Comparison of ENCODE assay signal across 32 cellular contexts in the genomic region with DNA sequence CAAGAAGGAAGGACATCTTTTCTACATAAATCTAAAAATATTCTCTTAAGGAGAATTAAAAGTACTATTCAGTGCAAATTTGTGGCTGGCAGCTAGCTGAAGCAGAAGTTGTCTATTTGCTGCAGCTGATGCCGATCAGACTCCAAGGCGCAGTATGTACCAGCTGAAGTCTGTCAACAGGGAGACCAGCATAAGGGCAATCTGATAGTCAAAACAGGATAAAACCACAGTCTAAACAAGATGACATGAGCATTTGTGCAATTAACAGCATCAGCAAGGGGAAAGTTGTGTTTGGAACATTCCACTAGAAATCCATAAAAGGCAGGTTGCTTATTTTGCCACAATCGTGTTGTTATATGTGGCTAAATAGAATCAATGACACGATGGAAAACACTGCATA.
"Had no signal": no experiment of that assay in that cellular context is flagged by ENCODE, and none has a peak within 500 bp of the region (broad histone marks: within the 10 kb centered on the region; RNA-seq: fewer than 3 reads in every experiment).

No MANE protein-coding gene starts in this region.

- H3K36me3 ChIP-seq: ascending aorta, cardiac muscle cell, MG63, Peyer's patch, WERI-Rb-1 had no signal

- ATAC-seq: activated CD8-positive, alpha-beta T cell treated with anti-CD3 and anti-CD28 coated beads, Interleukin-2, amount 10 ng/mL, durations not matched to agents 7 days and 5 days; PC-3; Right ventricle myocardium inferior; T-helper 17 cell had no signal

- H3K27me3 ChIP-seq: ascending aorta, cardiac muscle cell, MG63, Peyer's patch had no signal

- H3K4me3 ChIP-seq: ascending aorta, cardiac muscle cell, MG63, Peyer's patch had no signal

- DNase-seq: activated CD4-positive, alpha-beta T cell treated with anti-CD3 and anti-CD28 coated beads for 1 hour; activated CD4-positive, alpha-beta T cell treated with anti-CD3 and anti-CD28 coated beads for 48 hours; activated CD4-positive, alpha-beta T cell treated with anti-CD3 and anti-CD28 coated beads, Interleukin-2, amount 50 U/mL, for 4 hours; activated CD4-positive, CD25-positive, alpha-beta regulatory T cell; activated CD8-positive, alpha-beta T cell treated with anti-CD3 and anti-CD28 coated beads, Interleukin-2, amount 10 ng/mL, durations not matched to agents 7 days and 5 days; activated gamma-delta T cell; activated naive CD4-positive, alpha-beta T cell treated with Interleukin-2 at 50 U/mL for 16 hours; activated naive CD8-positive, alpha-beta T cell treated with anti-CD3 and anti-CD28 coated beads, Interleukin-2, amount 10 ng/mL, durations not matched to agents 7 days and 5 days; activated T-cell treated with anti-CD3 and anti-CD28 coated beads, Interleukin-2, amount 50 U/mL, for 24 hours; amygdala; Kasumi-1; MG63; NCI-H1048; NCI-H1105 treated with DMSO at 0.1 percent for 48 hours; NCI-H1436; NCI-H1694; NCI-H1930; NCI-H2081 treated with DMSO at 0.1 percent for 48 hours; NCI-H2171; NCI-H510A; NCI-H526; NCI-H748 treated with DMSO at 0.1 percent for 48 hours; NK-92 treated with Interleukin-12 subunit alpha and Interleukin-12 subunit beta, amount 100 ng/mL, for 24 hours; PC-3; Peyer's patch; SIG-M5; T-helper 17 cell; WERI-Rb-1 had no signal

- H3K4me1 ChIP-seq: ascending aorta, Peyer's patch had no signal

- H3K27ac ChIP-seq: ascending aorta, cardiac muscle cell, Peyer's patch, RWPE1, WERI-Rb-1 had no signal

- H3K9me3 ChIP-seq: ascending aorta, MG63, Peyer's patch had no signal
